ENCODE assay signal across 1 cellular context in the genomic region with DNA sequence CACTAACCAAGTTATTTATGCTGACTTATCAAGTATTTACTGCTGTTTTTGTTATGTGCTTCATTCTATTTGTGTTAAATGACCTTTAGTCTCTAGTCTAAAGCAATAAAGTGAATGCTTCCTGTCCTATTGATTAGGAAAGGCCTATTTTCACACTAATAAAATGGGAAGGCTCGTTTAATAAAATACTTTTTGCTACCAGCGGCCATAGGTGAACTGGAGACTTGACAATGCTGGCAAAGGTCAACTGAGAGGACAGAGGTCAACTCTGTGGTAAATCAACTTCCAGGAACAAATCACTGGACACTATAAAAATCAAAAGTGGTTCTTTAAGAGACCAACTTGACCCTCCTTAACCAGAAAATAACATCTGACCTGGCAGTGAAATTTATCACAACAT.
TF ChIP-seq lines count a peak whose summit lies in the region.

No MANE protein-coding gene starts in this region.

TF ChIP-seq in liver, 16 proteins besides CTCF, POLR2A, EP300 and RAD21 (continued from another document):
- TF ChIP-seq, protein P1, sequence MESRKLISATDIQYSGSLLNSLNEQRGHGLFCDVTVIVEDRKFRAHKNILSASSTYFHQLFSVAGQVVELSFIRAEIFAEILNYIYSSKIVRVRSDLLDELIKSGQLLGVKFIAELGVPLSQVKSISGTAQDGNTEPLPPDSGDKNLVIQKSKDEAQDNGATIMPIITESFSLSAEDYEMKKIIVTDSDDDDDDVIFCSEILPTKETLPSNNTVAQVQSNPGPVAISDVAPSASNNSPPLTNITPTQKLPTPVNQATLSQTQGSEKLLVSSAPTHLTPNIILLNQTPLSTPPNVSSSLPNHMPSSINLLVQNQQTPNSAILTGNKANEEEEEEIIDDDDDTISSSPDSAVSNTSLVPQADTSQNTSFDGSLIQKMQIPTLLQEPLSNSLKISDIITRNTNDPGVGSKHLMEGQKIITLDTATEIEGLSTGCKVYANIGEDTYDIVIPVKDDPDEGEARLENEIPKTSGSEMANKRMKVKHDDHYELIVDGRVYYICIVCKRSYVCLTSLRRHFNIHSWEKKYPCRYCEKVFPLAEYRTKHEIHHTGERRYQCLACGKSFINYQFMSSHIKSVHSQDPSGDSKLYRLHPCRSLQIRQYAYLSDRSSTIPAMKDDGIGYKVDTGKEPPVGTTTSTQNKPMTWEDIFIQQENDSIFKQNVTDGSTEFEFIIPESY (IDR thresholded peaks at IDR 0.05), result no peak
- peak; percentile 88 to 89 for TF ChIP-seq HNF4A (conservative IDR thresholded peaks at IDR 0.05)
TF ChIP-seq in liver: peak in this region for 9.
